ENCODE assay signal across 8 cellular contexts in genomic region chr11:35145249-35145648, GRCh38. TPM values are rescaled to one million over a fixed set of nuclear protein-coding genes. Genes with fewer than 3 reads are reported as not detected.
DNase-seq lines count a peak whose midpoint lies in the region; ATAC-seq and TF ChIP-seq lines count a peak whose summit lies in the region.

No MANE protein-coding gene starts in this region.

- peak overlapping the region; percentile 24 for H3K9ac ChIP-seq in adipocyte (ENCODE audit: low read length)

- peak; percentile 52 for ATAC-seq in GM21367 (IDR thresholded peaks at IDR 0.05; ENCODE audit: unreplicated experiment)
- peak; percentile 67 for ATAC-seq in HG03521 (IDR thresholded peaks at IDR 0.05; ENCODE audit: unreplicated experiment)

- DNase-seq in adipocyte (ENCODE audit: low read depth) (peak; percentile 16), SK-N-DZ (ENCODE audit: low spot score) (no peak), SHP77 (lab: John Stamatoyannopoulos, UW) (no peak), hypothalamus (lab: John Stamatoyannopoulos, UW) (no peak)
- DNase-seq in stimulated activated CD8-positive, alpha-beta memory T cell treated with anti-CD3 and anti-CD28 coated beads, Interleukin-4, amount 100 ng/mL, for 24 hours (ENCODE audit: low read depth): peak; percentile 46

- H3K27me3 ChIP-seq in adipocyte (replicated peaks; ENCODE audit: control insufficient read depth, insufficient read depth, low read length): no peaks in the 10 kb centered on the region

- H3K9me3 ChIP-seq in adipocyte (ENCODE audit: control insufficient read depth, low read length): no peaks in the 10 kb centered on the region

- peak overlapping the region; percentile 37 for H3K4me3 ChIP-seq in adipocyte (ENCODE audit: low read length)

- TF ChIP-seq CTCF in GM12872 (IDR thresholded peaks at IDR 0.05; ENCODE audit: insufficient read depth, low read depth, low read length): peak; percentile 33; the same call in 2 of the 3 replicates

- H3K36me3 ChIP-seq in adipocyte (ENCODE audit: control insufficient read depth, insufficient read depth, low read length, severe bottlenecking): peaks cover 25% of the 10 kb centered on the region

- H3K4me1 ChIP-seq in adipocyte (ENCODE audit: control insufficient read depth, insufficient read depth, low read length): peaks cover 61% of the 10 kb centered on the region

RNA-seq across cellular contexts. Expression of gene CD44, which starts 6.3 kb away (rescaled TPM):
- polyA plus RNA-seq in SK-N-DZ (2014; cell fraction: cytosol; rRNA removed): 0.61 and 1.4 TPM in 2 replicates
- polyA plus RNA-seq in SK-N-DZ (2014; cell fraction: nucleus; rRNA removed): 0.12 and 0.39 TPM in 2 replicates

Comparison
In these comparisons a context has a peak if more than half of its experiments do, and no peak if none do; other contexts are left out.
1. DNase-seq: peak in adipocyte (single experiment) and stimulated activated CD8-positive, alpha-beta memory T cell treated with anti-CD3 and anti-CD28 coated beads, Interleukin-4, amount 100 ng/mL, for 24 hours (single experiment); none in SK-N-DZ (single experiment), SHP77 (0 of 2) and hypothalamus (0 of 51).